ENCODE assay signal across 1 cellular context in genomic region chr22:23912293-23912903, GRCh38.
TF ChIP-seq lines count a peak whose summit lies in the region.

No MANE protein-coding gene starts in this region.

TF ChIP-seq in K562, 482 proteins besides CTCF, POLR2A, EP300 and RAD21:
- 0 out of 2 replicates have a peak, but pooled peaks have one; percentile 40 for TF ChIP-seq ZNF707 (CRISPR knock-in tag; conservative IDR thresholded peaks at IDR 0.05)
- TF ChIP-seq SMAD3 (CRISPR knock-in tag; conservative IDR thresholded peaks at IDR 0.05) = no peak
TF ChIP-seq in K562: peak in this region for 1.
